Comparison of ENCODE assay signal across 11 cellular contexts in the genomic region with DNA sequence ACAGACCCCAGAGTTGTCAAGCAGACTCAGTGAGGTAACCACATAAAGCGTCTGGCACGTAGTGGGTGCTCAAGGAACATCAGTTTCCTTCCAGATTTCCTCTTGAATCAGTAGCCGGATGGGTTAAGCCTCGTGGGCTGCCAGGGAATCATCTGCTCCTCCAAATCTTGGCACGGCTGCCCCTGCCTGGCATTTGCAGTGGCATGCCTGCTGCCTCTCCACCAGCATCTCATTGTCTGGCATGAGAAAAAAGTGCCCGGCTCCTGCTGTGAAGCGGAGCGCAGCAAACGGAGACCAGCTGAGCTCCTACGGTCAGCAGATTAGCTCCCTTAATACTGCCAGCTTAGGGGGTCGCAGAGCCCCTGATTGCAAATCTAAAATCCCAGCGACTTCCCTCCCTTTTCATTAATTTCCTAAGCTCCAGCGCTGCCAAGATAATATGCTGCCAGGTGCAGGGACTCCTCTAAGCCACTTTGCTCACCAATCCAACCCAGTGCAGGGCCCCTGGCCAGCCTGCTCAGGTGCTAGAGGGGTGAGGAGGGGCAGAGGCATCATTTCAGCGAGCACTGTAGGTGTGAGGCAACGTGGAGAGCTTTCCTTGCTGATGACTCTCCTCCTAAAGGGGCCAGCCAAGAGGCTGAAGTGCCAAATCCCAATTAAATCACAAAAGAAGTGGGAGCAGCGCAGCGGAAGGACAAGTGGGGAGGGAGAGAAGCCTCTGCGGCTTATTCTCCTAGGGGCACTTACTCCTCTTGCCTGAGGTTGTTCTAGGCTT. TPM values are rescaled to one million over a fixed set of nuclear protein-coding genes. Genes with fewer than 3 reads are reported as not detected.
A peak's percentile ranks its signal among the peaks of the same experiment; 100 is the strongest.
DNase-seq lines count a peak whose midpoint lies in the region; ATAC-seq and TF ChIP-seq lines count a peak whose summit lies in the region.
"Had no signal": no experiment of that assay in that cellular context is flagged by ENCODE, and none has a peak within 500 bp of the region (broad histone marks: within the 10 kb centered on the region; RNA-seq: fewer than 3 reads in every experiment).

No MANE protein-coding gene starts in this region.

- H3K4me1 Mint-ChIP-seq in WTC11 (peaks cover 46% of the 10 kb centered on the region), immature natural killer cell (no peaks in the 10 kb centered on the region)

- H3K9me3 ChIP-seq in iPS-18a (ENCODE audit: control insufficient read depth, low read depth, low read length) (no peaks in the 10 kb centered on the region), vagina (no peaks in the 10 kb centered on the region), ovary (no peaks in the 10 kb centered on the region)
- H3K9me3 ChIP-seq: upper lobe of right lung had no signal

- H3K4me3 Mint-ChIP-seq in WTC11 (peak overlapping the region; percentile 18; the same call in 1 of the 2 replicates), immature natural killer cell (no peak overlapping the region)

- H3K9ac ChIP-seq in iPS-18a (ENCODE audit: low read length): no peak overlapping the region

- H3K27ac Mint-ChIP-seq in WTC11 (no peak overlapping the region), immature natural killer cell (no peak overlapping the region)

- TF ChIP-seq CTCF in WTC11 (IDR thresholded peaks at IDR 0.05) (no peak), vagina (IDR thresholded peaks at IDR 0.05) (no peak), ovary (IDR thresholded peaks at IDR 0.05) (no peak)

- H3K27me3 Mint-ChIP-seq in WTC11 (ENCODE audit: low read depth): peaks cover 23% of the 10 kb centered on the region
- peaks cover 6 to 15% (median 9%) of the 10 kb centered on the region in 3 donors for H3K27me3 Mint-ChIP-seq in immature natural killer cell (ENCODE audit: low read depth in 3 of 3)

- peaks cover 16% of the 10 kb centered on the region for H3K27me3 ChIP-seq in iPS-18a (ENCODE audit: control insufficient read depth, insufficient read depth, low read length)
- no peaks in the 10 kb centered on the region for H3K27me3 ChIP-seq in vagina
- H3K27me3 ChIP-seq in ovary: no peaks in the 10 kb centered on the region

- CTCF ChIA-PET in WTC11 (lab: Charles Lee): interaction anchor here (0.7 to 2.2 kb wide), 5 partner anchors 37 to 370 kb away, joined by 3 to 7 read pairs (median 5); partner anchors contain the start of gene ST8SIA2

- no peaks in the 10 kb centered on the region for H3K36me3 ChIP-seq in iPS-18a (ENCODE audit: control insufficient read depth, low read depth, low read length)
- no peaks in the 10 kb centered on the region for H3K36me3 ChIP-seq in vagina
- no peaks in the 10 kb centered on the region for H3K36me3 ChIP-seq in ovary
- H3K36me3 ChIP-seq: upper lobe of right lung had no signal

- TF ChIP-seq POLR2A in vagina (IDR thresholded peaks at IDR 0.05) (no peak), ovary (IDR thresholded peaks at IDR 0.05) (no peak)

- POLR2A ChIA-PET in WTC11 (lab: Charles Lee): interaction anchor here (0.6 kb wide), 1 partner anchor 557 kb away, joined by 6 read pairs; no protein-coding TSS in a partner anchor

- H3K9me3 Mint-ChIP-seq in WTC11: peaks cover 9% of the 10 kb centered on the region
- H3K9me3 Mint-ChIP-seq in immature natural killer cell: peaks cover 0 to under 1% (median 0%) of the 10 kb centered on the region in 6 donors

- H3K36me3 Mint-ChIP-seq in WTC11: no peaks in the 10 kb centered on the region
- H3K36me3 Mint-ChIP-seq in immature natural killer cell: no peaks in the 10 kb centered on the region

- H3K4me3 ChIP-seq in iPS-18a (ENCODE audit: low read length) (peak overlapping the region; percentile 28), vagina (no peak overlapping the region), ovary (no peak overlapping the region)
- H3K4me3 ChIP-seq: upper lobe of right lung had no signal

- DNase-seq in D341Med (ENCODE audit: low spot score) (peak; percentile 56), NCI-H2029 (lab: John Stamatoyannopoulos, UW) (peak; percentile 18), WTC11 (ENCODE audit: low spot score) (peak; percentile 19), vagina (ENCODE audit: extremely low spot score in 2 of 2) (no peak), immature natural killer cell (no peak), ovary (no peak)
- DNase-seq: NCI-H1930, upper lobe of right lung had no signal

- intact Hi-C loops in vagina (cut with DNase I): no loop called here
- intact Hi-C loops in ovary (cut with DNase I): no loop called here

- peak; percentile 89 for ATAC-seq in WTC11
- ATAC-seq in GM18909 (IDR thresholded peaks at IDR 0.05; ENCODE audit: poor library complexity, unreplicated experiment): no peak
- ATAC-seq: HCT116, upper lobe of right lung had no signal

- H3K27ac ChIP-seq in iPS-18a (ENCODE audit: low read length) (no peak overlapping the region), vagina (no peak overlapping the region), ovary (no peak overlapping the region)
- H3K27ac ChIP-seq: upper lobe of right lung had no signal

- WGBS in ovary, 3 donors: 24 to 34% (median 27%) methylated on average over 18 of the region's 18 CpGs

- H3K4me1 ChIP-seq in iPS-18a (ENCODE audit: control insufficient read depth, low read depth, low read length) (peaks cover 34% of the 10 kb centered on the region), vagina (no peaks in the 10 kb centered on the region), ovary (ENCODE audit: insufficient read depth) (no peaks in the 10 kb centered on the region)
- H3K4me1 ChIP-seq: upper lobe of right lung had no signal

- no peak for TF ChIP-seq EP300 in ovary (IDR thresholded peaks at IDR 0.05)

TF ChIP-seq in WTC11, 78 proteins besides CTCF, POLR2A, EP300 and RAD21:
- no peak for TF ChIP-seq AFF4 (CRISPR knock-in tag; IDR thresholded peaks at IDR 0.05; ENCODE audit: borderline replicate concordance)
- TF ChIP-seq, protein P1, sequence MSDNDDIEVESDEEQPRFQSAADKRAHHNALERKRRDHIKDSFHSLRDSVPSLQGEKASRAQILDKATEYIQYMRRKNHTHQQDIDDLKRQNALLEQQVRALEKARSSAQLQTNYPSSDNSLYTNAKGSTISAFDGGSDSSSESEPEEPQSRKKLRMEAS (CRISPR knock-in tag; IDR thresholded peaks at IDR 0.05): peak; percentile 24; the same call in 1 of the 2 replicates
- TF ChIP-seq NR2C2 (CRISPR knock-in tag; IDR thresholded peaks at IDR 0.05): no peak
- TF ChIP-seq, protein P2, sequence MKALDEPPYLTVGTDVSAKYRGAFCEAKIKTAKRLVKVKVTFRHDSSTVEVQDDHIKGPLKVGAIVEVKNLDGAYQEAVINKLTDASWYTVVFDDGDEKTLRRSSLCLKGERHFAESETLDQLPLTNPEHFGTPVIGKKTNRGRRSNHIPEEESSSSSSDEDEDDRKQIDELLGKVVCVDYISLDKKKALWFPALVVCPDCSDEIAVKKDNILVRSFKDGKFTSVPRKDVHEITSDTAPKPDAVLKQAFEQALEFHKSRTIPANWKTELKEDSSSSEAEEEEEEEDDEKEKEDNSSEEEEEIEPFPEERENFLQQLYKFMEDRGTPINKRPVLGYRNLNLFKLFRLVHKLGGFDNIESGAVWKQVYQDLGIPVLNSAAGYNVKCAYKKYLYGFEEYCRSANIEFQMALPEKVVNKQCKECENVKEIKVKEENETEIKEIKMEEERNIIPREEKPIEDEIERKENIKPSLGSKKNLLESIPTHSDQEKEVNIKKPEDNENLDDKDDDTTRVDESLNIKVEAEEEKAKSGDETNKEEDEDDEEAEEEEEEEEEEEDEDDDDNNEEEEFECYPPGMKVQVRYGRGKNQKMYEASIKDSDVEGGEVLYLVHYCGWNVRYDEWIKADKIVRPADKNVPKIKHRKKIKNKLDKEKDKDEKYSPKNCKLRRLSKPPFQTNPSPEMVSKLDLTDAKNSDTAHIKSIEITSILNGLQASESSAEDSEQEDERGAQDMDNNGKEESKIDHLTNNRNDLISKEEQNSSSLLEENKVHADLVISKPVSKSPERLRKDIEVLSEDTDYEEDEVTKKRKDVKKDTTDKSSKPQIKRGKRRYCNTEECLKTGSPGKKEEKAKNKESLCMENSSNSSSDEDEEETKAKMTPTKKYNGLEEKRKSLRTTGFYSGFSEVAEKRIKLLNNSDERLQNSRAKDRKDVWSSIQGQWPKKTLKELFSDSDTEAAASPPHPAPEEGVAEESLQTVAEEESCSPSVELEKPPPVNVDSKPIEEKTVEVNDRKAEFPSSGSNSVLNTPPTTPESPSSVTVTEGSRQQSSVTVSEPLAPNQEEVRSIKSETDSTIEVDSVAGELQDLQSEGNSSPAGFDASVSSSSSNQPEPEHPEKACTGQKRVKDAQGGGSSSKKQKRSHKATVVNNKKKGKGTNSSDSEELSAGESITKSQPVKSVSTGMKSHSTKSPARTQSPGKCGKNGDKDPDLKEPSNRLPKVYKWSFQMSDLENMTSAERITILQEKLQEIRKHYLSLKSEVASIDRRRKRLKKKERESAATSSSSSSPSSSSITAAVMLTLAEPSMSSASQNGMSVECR (CRISPR knock-in tag; IDR thresholded peaks at IDR 0.05; ENCODE audit: borderline replicate concordance): 0 out of 2 replicates have a peak, but pooled peaks have one; percentile 2

RNA-seq across cellular contexts. Expression of gene ST8SIA2, which starts 49.6 kb away (rescaled TPM):
- total RNA-seq in WTC11 (2021) (1.8 to 2.9 TPM (median 2.2 TPM) in 3 replicates), vagina (not detected), ovary (under 1 TPM in 4 of 7 donors, not detected in 3; 0.05 to 0.46 (median 0.26) TPM)
- polyA plus RNA-seq in immature natural killer cell (not detected), ovary (under 1 TPM in 1 of 2 donors, not detected in 1; 0.01 TPM)
- total RNA-seq: upper lobe of right lung had no signal

Comparison
In these comparisons a context has a peak if more than half of its experiments do, and no peak if none do; other contexts are left out.
1. DNase-seq: peak in D341Med (single experiment), NCI-H2029 (single experiment) and WTC11 (single experiment); none in vagina (0 of 2), immature natural killer cell (0 of 3) and ovary (0 of 5).